In the genomic region with DNA sequence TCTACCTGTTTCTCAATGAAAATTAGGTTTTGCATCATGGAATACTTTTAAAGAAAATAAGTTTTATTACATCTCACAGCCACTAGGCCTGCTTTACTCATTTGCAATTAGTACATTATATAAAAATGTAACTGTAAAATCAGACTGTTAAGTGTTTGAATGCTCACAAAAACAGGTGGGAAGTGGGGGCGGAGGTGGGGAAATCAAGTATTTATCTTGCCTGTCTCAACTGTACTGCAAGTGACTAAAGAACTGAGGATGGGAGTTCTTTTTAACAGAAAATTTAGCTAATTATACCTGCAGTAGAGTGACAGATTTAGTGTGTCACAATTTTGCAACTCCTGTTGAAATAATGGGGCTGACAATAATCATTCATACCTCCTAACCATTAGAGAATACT, we compare ENCODE assay signal across 7 cellular contexts.
"Had no signal": no experiment of that assay in that cellular context is flagged by ENCODE, and none has a peak within 500 bp of the region (broad histone marks: within the 10 kb centered on the region; RNA-seq: fewer than 3 reads in every experiment).

No MANE protein-coding gene starts in this region.

- DNase-seq: IMR-90, KBM-7, KG1 had no signal

- ATAC-seq: HepG2, K562 had no signal

- H3K27ac ChIP-seq: HL-60, KMS-11 had no signal
